In genomic region chr15:90716976-90717821, GRCh38 we compare ENCODE assay signal across 1 cellular context.
TF ChIP-seq lines count a peak whose summit lies in the region.

Gene BLM, plus strand, starts transcription at chr15:90717346. Its CDS starts 30,047 bp downstream, at chr15:90747393.

TF ChIP-seq in GM12878, 131 proteins besides CTCF, POLR2A, EP300 and RAD21 (continued from another document):
- 0 out of 2 replicates have a peak, but pooled peaks have one; percentile 53 for TF ChIP-seq ZNF207 (IDR thresholded peaks at IDR 0.05; ENCODE audit: borderline replicate concordance)
- peak; percentile 96 for TF ChIP-seq RB1 (IDR thresholded peaks at IDR 0.05; ENCODE audit: borderline replicate concordance)
- TF ChIP-seq ZBTB4 (CRISPR knock-in tag; IDR thresholded peaks at IDR 0.05), result no peak
- peak; percentile 47; the same call in 1 of the 2 replicates for TF ChIP-seq RELB (IDR thresholded peaks at IDR 0.05; ENCODE audit: low read depth)
- TF ChIP-seq PAX5 (IDR thresholded peaks at IDR 0.05; ENCODE audit: borderline replicate concordance, low read depth, low read length), result no peak
- no peak; the same call in 1 of the 2 replicates for TF ChIP-seq NFIC (IDR thresholded peaks at IDR 0.05; ENCODE audit: low read depth, low read length)
- TF ChIP-seq ETV6 (conservative IDR thresholded peaks at IDR 0.05 in 1 of 2, IDR thresholded peaks at IDR 0.05 in 1 of 2; ENCODE audit: borderline replicate concordance in 1 of 2, low read depth in 1 of 2), result no peak; a peak in 1 of 4 replicates
- TF ChIP-seq ZBTB40 (IDR thresholded peaks at IDR 0.05; ENCODE audit: borderline replicate concordance), result peak; percentile 68; the same call in 1 of the 2 replicates
- TF ChIP-seq ATF7 (IDR thresholded peaks at IDR 0.05; ENCODE audit: low read depth), result no peak
- TF ChIP-seq RCOR1 (conservative IDR thresholded peaks at IDR 0.05; ENCODE audit: low read depth, low read length), result no peak
- TF ChIP-seq E2F4 (IDR thresholded peaks at IDR 0.05; ENCODE audit: low read depth, low read length), result peak; percentile 98
- peak; percentile 79 for TF ChIP-seq CREB1 (IDR thresholded peaks at IDR 0.05; ENCODE audit: low read depth)
- peak; percentile 100 for TF ChIP-seq NKRF (conservative IDR thresholded peaks at IDR 0.05)
- TF ChIP-seq ASH2L (IDR thresholded peaks at IDR 0.05; ENCODE audit: borderline replicate concordance, low read depth), result no peak
- TF ChIP-seq KDM1A (IDR thresholded peaks at IDR 0.05; ENCODE audit: borderline replicate concordance), result no peak
- TF ChIP-seq USF2 (IDR thresholded peaks at IDR 0.05; ENCODE audit: borderline replicate concordance, low read depth, low read length), result peak; percentile 45
- peak; percentile 11; the same call in 1 of the 2 replicates for TF ChIP-seq MLLT1 (IDR thresholded peaks at IDR 0.05)
- peak; percentile 78 for TF ChIP-seq SMAD1 (IDR thresholded peaks at IDR 0.05; ENCODE audit: low read depth, partially characterized antibody)
- TF ChIP-seq SMARCA5 (IDR thresholded peaks at IDR 0.05), result 0 out of 2 replicates have a peak, but pooled peaks have one; percentile 17
- TF ChIP-seq PML (IDR thresholded peaks at IDR 0.05; ENCODE audit: low read length), result peak; percentile 83
- TF ChIP-seq GATAD2B (conservative IDR thresholded peaks at IDR 0.05; ENCODE audit: low read depth), result peak; percentile 74
- TF ChIP-seq POLR2AphosphoS2 (IDR thresholded peaks at IDR 0.05; ENCODE audit: low read depth, low read length), result no peak
- no peak for TF ChIP-seq WRNIP1 (IDR thresholded peaks at IDR 0.05; ENCODE audit: borderline replicate concordance, low read depth, low read length)
- no peak for TF ChIP-seq PAX8 (IDR thresholded peaks at IDR 0.05)
- peak; percentile 90 for TF ChIP-seq CHD2 (IDR thresholded peaks at IDR 0.05; ENCODE audit: borderline replicate concordance, low read depth, low read length)
- no peak for TF ChIP-seq FOXK2 (IDR thresholded peaks at IDR 0.05)
- TF ChIP-seq ATF3 (IDR thresholded peaks at IDR 0.05; ENCODE audit: borderline replicate concordance, extremely low read depth, low read depth, low read length), result no peak
- peak; percentile 73 for TF ChIP-seq IKZF1 (conservative IDR thresholded peaks at IDR 0.05)
- TF ChIP-seq CREM (IDR thresholded peaks at IDR 0.05; ENCODE audit: low read depth), result peak; percentile 67; the same call in 1 of the 2 replicates
- TF ChIP-seq NBN (IDR thresholded peaks at IDR 0.05), result no peak
- peak; percentile 83 for TF ChIP-seq IRF3 (IDR thresholded peaks at IDR 0.05)
- peak; percentile 32; the same call in 1 of the 2 replicates for TF ChIP-seq SPI1 (IDR thresholded peaks at IDR 0.05; ENCODE audit: borderline replicate concordance, insufficient read depth, low read depth, low read length)
- peak; percentile 40; the same call in 1 of the 2 replicates for TF ChIP-seq PKNOX1 (IDR thresholded peaks at IDR 0.05)
- peak; percentile 52 for TF ChIP-seq FOS (IDR thresholded peaks at IDR 0.05; ENCODE audit: borderline replicate concordance, extremely low read depth, insufficient read length)
- peak; percentile 54 for TF ChIP-seq GABPA (IDR thresholded peaks at IDR 0.05; ENCODE audit: low read depth)
- TF ChIP-seq ZBED1 (IDR thresholded peaks at IDR 0.05; ENCODE audit: borderline replicate concordance), result no peak; the same call in 1 of the 2 replicates
- TF ChIP-seq ESRRA (IDR thresholded peaks at IDR 0.05; ENCODE audit: low read length), result no peak
- no peak; the same call in 1 of the 2 replicates for TF ChIP-seq TCF12 (IDR thresholded peaks at IDR 0.05; ENCODE audit: low read depth, low read length)
- TF ChIP-seq BHLHE40 (IDR thresholded peaks at IDR 0.05; ENCODE audit: borderline replicate concordance in 1 of 2, low read depth in 2 of 2, low read length in 1 of 2), result no peak
- TF ChIP-seq SMAD5 (IDR thresholded peaks at IDR 0.05; ENCODE audit: low read depth), result peak; percentile 89
- no peak for TF ChIP-seq PBX3 (IDR thresholded peaks at IDR 0.05; ENCODE audit: insufficient replicate concordance, low read depth, low read length)
- TF ChIP-seq CHD1 (IDR thresholded peaks at IDR 0.05; ENCODE audit: low read depth, low read length), result no peak
